ENCODE assay signal across 21 cellular contexts in genomic region chr5:40932766-40933165, GRCh38. TPM values are rescaled to one million over a fixed set of nuclear protein-coding genes. Genes with fewer than 3 reads are reported as not detected.
"Had no signal": no experiment of that assay in that cellular context is flagged by ENCODE, and none has a peak within 500 bp of the region (broad histone marks: within the 10 kb centered on the region; RNA-seq: fewer than 3 reads in every experiment).

No MANE protein-coding gene starts in this region.

- H3K27me3 ChIP-seq: colonic mucosa, esophagus squamous epithelium, gastroesophageal sphincter, neutrophil, right atrium auricular region, stomach had no signal

- DNase-seq: colonic mucosa; dermis blood vessel endothelial cell; esophagus squamous epithelium; foreskin fibroblast; glutamatergic neuron; mammary epithelial cell; mucosa of descending colon; naive thymus-derived CD8-positive, alpha-beta T cell; posterior cingulate gyrus; small intestine; stimulated activated CD4-positive, alpha-beta T cell treated with anti-CD3 and anti-CD28 coated beads, Interleukin-12 subunit alpha, Interleukin-12 subunit beta, amount 100 ng/mL, for 4 hours; stimulated activated naive CD4-positive, alpha-beta T cell; stomach; substantia nigra; trophoblast cell had no signal

- H3K36me3 ChIP-seq: colonic mucosa, esophagus squamous epithelium, gastroesophageal sphincter, neutrophil, stomach, thoracic aorta had no signal

- H3K4me3 ChIP-seq: colonic mucosa, esophagus squamous epithelium, gastroesophageal sphincter, mucosa of descending colon, right atrium auricular region, stomach, thoracic aorta had no signal

- H3K27ac ChIP-seq: colonic mucosa, esophagus squamous epithelium, gastroesophageal sphincter, neutrophil, right atrium auricular region, stomach, thoracic aorta had no signal

- H3K36me3 Mint-ChIP-seq: naive thymus-derived CD8-positive, alpha-beta T cell had no signal

- H3K4me3 Mint-ChIP-seq: naive thymus-derived CD8-positive, alpha-beta T cell had no signal

- H3K4me1 ChIP-seq: colonic mucosa, esophagus squamous epithelium, gastroesophageal sphincter, right atrium auricular region, stomach had no signal

- ATAC-seq: gastroesophageal sphincter; left lobe of liver; mucosa of descending colon; naive thymus-derived CD8-positive, alpha-beta T cell had no signal

- H3K4me1 Mint-ChIP-seq: naive thymus-derived CD8-positive, alpha-beta T cell had no signal

- H3K27ac Mint-ChIP-seq: naive thymus-derived CD8-positive, alpha-beta T cell had no signal

- H3K9me3 ChIP-seq: colonic mucosa, esophagus squamous epithelium, gastroesophageal sphincter, mucosa of descending colon, neutrophil, right atrium auricular region, stomach, thoracic aorta had no signal

RNA-seq across cellular contexts. Expression of gene C7, which starts 23.5 kb away (rescaled TPM):
- total RNA-seq: epithelial cell of proximal tubule; mammary epithelial cell; naive thymus-derived CD8-positive, alpha-beta T cell had no signal
